ENCODE assay signal across 8 cellular contexts in genomic region chr2:113240150-113240914, GRCh38. TPM values are rescaled to one million over a fixed set of nuclear protein-coding genes. Genes with fewer than 3 reads are reported as not detected.
DNase-seq lines count a peak whose midpoint lies in the region; ATAC-seq and TF ChIP-seq lines count a peak whose summit lies in the region.

No MANE protein-coding gene starts in this region.

- no peaks in the 10 kb centered on the region for H3K9me3 Mint-ChIP-seq in activated CD4-positive, alpha-beta T cell treated with anti-CD3 and anti-CD28 coated beads, Interleukin-2, amount 10 ng/mL, durations not matched to agents 24 days and 14 days
- H3K9me3 Mint-ChIP-seq in activated CD4-positive, alpha-beta T cell treated with anti-CD3 and anti-CD28 coated beads, Interleukin-2, amount 10 ng/mL, durations not matched to agents 7 days and 5 days = no peaks in the 10 kb centered on the region
- H3K9me3 Mint-ChIP-seq in nephron progenitor cell (peaks cover 5% of the 10 kb centered on the region), endothelial cell (ENCODE audit: unreplicated experiment) (no peaks in the 10 kb centered on the region)

- POLR2A ChIA-PET in activated CD4-positive, alpha-beta T cell treated with anti-CD3 and anti-CD28 coated beads, Interleukin-2, amount 10 ng/mL, durations not matched to agents 7 days and 5 days (lab: Charles Lee) = no interaction called here

- H3K4me3 ChIP-seq in epithelial cell of esophagus (ENCODE audit: low read length) = no peak overlapping the region

- H3K4me3 Mint-ChIP-seq in activated CD4-positive, alpha-beta T cell treated with anti-CD3 and anti-CD28 coated beads, Interleukin-2, amount 10 ng/mL, durations not matched to agents 24 days and 14 days = peak overlapping the region; percentile 15
- no peak overlapping the region for H3K4me3 Mint-ChIP-seq in activated CD4-positive, alpha-beta T cell treated with anti-CD3 and anti-CD28 coated beads, Interleukin-2, amount 10 ng/mL, durations not matched to agents 7 days and 5 days
- H3K4me3 Mint-ChIP-seq in nephron progenitor cell (no peak overlapping the region), endothelial cell (ENCODE audit: unreplicated experiment) (no peak overlapping the region)

- H3K27ac Mint-ChIP-seq in activated CD4-positive, alpha-beta T cell treated with anti-CD3 and anti-CD28 coated beads, Interleukin-2, amount 10 ng/mL, durations not matched to agents 24 days and 14 days = peak overlapping the region; percentile 86
- H3K27ac Mint-ChIP-seq in activated CD4-positive, alpha-beta T cell treated with anti-CD3 and anti-CD28 coated beads, Interleukin-2, amount 10 ng/mL, durations not matched to agents 7 days and 5 days = no peak overlapping the region
- H3K27ac Mint-ChIP-seq in nephron progenitor cell = peak overlapping the region; percentile 97
- no peak overlapping the region for H3K27ac Mint-ChIP-seq in endothelial cell (ENCODE audit: unreplicated experiment)

- peaks cover 4% of the 10 kb centered on the region for H3K27me3 Mint-ChIP-seq in activated CD4-positive, alpha-beta T cell treated with anti-CD3 and anti-CD28 coated beads, Interleukin-2, amount 10 ng/mL, durations not matched to agents 24 days and 14 days
- H3K27me3 Mint-ChIP-seq in activated CD4-positive, alpha-beta T cell treated with anti-CD3 and anti-CD28 coated beads, Interleukin-2, amount 10 ng/mL, durations not matched to agents 7 days and 5 days = no peaks in the 10 kb centered on the region
- H3K27me3 Mint-ChIP-seq in nephron progenitor cell (ENCODE audit: low read depth, poor library complexity) (peaks cover 13% of the 10 kb centered on the region), endothelial cell (ENCODE audit: unreplicated experiment) (peaks cover 6% of the 10 kb centered on the region)

- intact Hi-C loops in activated CD4-positive, alpha-beta T cell treated with anti-CD3 and anti-CD28 coated beads, Interleukin-2, amount 10 ng/mL, durations not matched to agents 24 days and 14 days (cut with micrococcal nuclease) = no loop called here

- peaks cover 4% of the 10 kb centered on the region for H3K36me3 Mint-ChIP-seq in activated CD4-positive, alpha-beta T cell treated with anti-CD3 and anti-CD28 coated beads, Interleukin-2, amount 10 ng/mL, durations not matched to agents 24 days and 14 days (ENCODE audit: low read depth)
- no peaks in the 10 kb centered on the region for H3K36me3 Mint-ChIP-seq in activated CD4-positive, alpha-beta T cell treated with anti-CD3 and anti-CD28 coated beads, Interleukin-2, amount 10 ng/mL, durations not matched to agents 7 days and 5 days (ENCODE audit: low read depth)
- H3K36me3 Mint-ChIP-seq in nephron progenitor cell (ENCODE audit: low read depth) (peaks cover 93% of the 10 kb centered on the region), endothelial cell (ENCODE audit: low read depth, unreplicated experiment) (peaks cover 3% of the 10 kb centered on the region)

- no peak for ATAC-seq in HG03378 (IDR thresholded peaks at IDR 0.05; ENCODE audit: unreplicated experiment)

- TF ChIP-seq CTCF in epithelial cell of esophagus (IDR thresholded peaks at IDR 0.05; ENCODE audit: insufficient read depth, low read depth, low read length, missing control alignments) = no peak
- no peak for TF ChIP-seq CTCF in nephron progenitor cell (IDR thresholded peaks at IDR 0.05)
- no peak for TF ChIP-seq CTCF in endothelial cell (IDR thresholded peaks at IDR 0.05; ENCODE audit: unreplicated experiment)

- CTCF ChIA-PET in activated CD4-positive, alpha-beta T cell treated with anti-CD3 and anti-CD28 coated beads, Interleukin-2, amount 10 ng/mL, durations not matched to agents 7 days and 5 days (lab: Charles Lee) = interaction anchor here (0.7 to 2.4 kb wide), 9 partner anchors 9 to 149 kb away, joined by 3 to 18 read pairs (median 4); no protein-coding TSS in a partner anchor

- no peak for DNase-seq in activated CD4-positive, alpha-beta T cell treated with anti-CD3 and anti-CD28 coated beads, Interleukin-2, amount 10 ng/mL, durations not matched to agents 24 days and 14 days
- no peak for DNase-seq in activated CD4-positive, alpha-beta T cell treated with anti-CD3 and anti-CD28 coated beads, Interleukin-2, amount 10 ng/mL, durations not matched to agents 7 days and 5 days
- DNase-seq in RKO (ENCODE audit: low spot score) = peak; percentile 84
- peak; percentile 98 for DNase-seq in epithelial cell of esophagus (ENCODE audit: low read depth)
- no peak for DNase-seq in nephron progenitor cell
- DNase-seq in endothelial cell (ENCODE audit: low spot score) = no peak
- DNase-seq in stimulated activated CD4-positive, alpha-beta T cell treated with anti-CD3 and anti-CD28 coated beads, Interleukin-4, amount 100 ng/mL, for 1 hour = no peak

- peaks cover 16% of the 10 kb centered on the region for H3K4me1 Mint-ChIP-seq in activated CD4-positive, alpha-beta T cell treated with anti-CD3 and anti-CD28 coated beads, Interleukin-2, amount 10 ng/mL, durations not matched to agents 24 days and 14 days
- peaks cover 15% of the 10 kb centered on the region for H3K4me1 Mint-ChIP-seq in activated CD4-positive, alpha-beta T cell treated with anti-CD3 and anti-CD28 coated beads, Interleukin-2, amount 10 ng/mL, durations not matched to agents 7 days and 5 days
- peaks cover 42% of the 10 kb centered on the region for H3K4me1 Mint-ChIP-seq in nephron progenitor cell
- H3K4me1 Mint-ChIP-seq in endothelial cell (ENCODE audit: unreplicated experiment) = peaks cover 4% of the 10 kb centered on the region

RNA-seq across cellular contexts. Expression of gene PAX8, which starts 38.4 kb away (rescaled TPM):
- total RNA-seq in activated CD4-positive, alpha-beta T cell treated with anti-CD3 and anti-CD28 coated beads, Interleukin-2, amount 10 ng/mL, durations not matched to agents 24 days and 14 days = 0.45 and 0.77 TPM in 2 replicates
- under 1 TPM; 0.69 to 0.74 TPM for total RNA-seq in activated CD4-positive, alpha-beta T cell treated with anti-CD3 and anti-CD28 coated beads, Interleukin-2, amount 10 ng/mL, durations not matched to agents 7 days and 5 days
- 2.1 TPM for total RNA-seq in endothelial cell (ENCODE audit: unreplicated experiment)

Comparison
In these comparisons a context has a peak if more than half of its experiments do, and no peak if none do; other contexts are left out.
1. H3K27ac Mint-ChIP-seq: peak in activated CD4-positive, alpha-beta T cell treated with anti-CD3 and anti-CD28 coated beads, Interleukin-2, amount 10 ng/mL, durations not matched to agents 24 days and 14 days (single experiment) and nephron progenitor cell (single experiment); none in activated CD4-positive, alpha-beta T cell treated with anti-CD3 and anti-CD28 coated beads, Interleukin-2, amount 10 ng/mL, durations not matched to agents 7 days and 5 days (single experiment) and endothelial cell (single experiment).
2. DNase-seq: peak in RKO (single experiment) and epithelial cell of esophagus (single experiment); none in activated CD4-positive, alpha-beta T cell treated with anti-CD3 and anti-CD28 coated beads, Interleukin-2, amount 10 ng/mL, durations not matched to agents 24 days and 14 days (single experiment), activated CD4-positive, alpha-beta T cell treated with anti-CD3 and anti-CD28 coated beads, Interleukin-2, amount 10 ng/mL, durations not matched to agents 7 days and 5 days (single experiment), nephron progenitor cell (single experiment), endothelial cell (single experiment) and stimulated activated CD4-positive, alpha-beta T cell treated with anti-CD3 and anti-CD28 coated beads, Interleukin-4, amount 100 ng/mL, for 1 hour (single experiment).